30 cellular contexts compared by ENCODE assay signal in genomic region chr20:31956556-31957220, GRCh38. TPM values are rescaled to one million over a fixed set of nuclear protein-coding genes. Genes with fewer than 3 reads are reported as not detected.
"Had no signal": no experiment of that assay in that cellular context is flagged by ENCODE, and none has a peak within 500 bp of the region (broad histone marks: within the 10 kb centered on the region; RNA-seq: fewer than 3 reads in every experiment).

No MANE protein-coding gene starts in this region.

- H2AFZ ChIP-seq: hepatocyte had no signal

- H3K4me1 Mint-ChIP-seq: activated T-helper 17 cell treated with anti-CD3 and anti-CD28 coated beads, Interleukin-2, amount 50 U/mL, for 72 hours had no signal

- H3K9me3 ChIP-seq: lower lobe of right lung, mucosa of descending colon, sigmoid colon, thoracic aorta, vagina had no signal

- H3K4me1 ChIP-seq: lower lobe of right lung, sigmoid colon, vagina had no signal

- H3K36me3 ChIP-seq: lower lobe of right lung, sigmoid colon, thoracic aorta, vagina had no signal

- DNase-seq: activated B cell treated with CpG ODN at 0.5 μM for 24 hours; activated CD4-positive, alpha-beta T cell treated with anti-CD3 and anti-CD28 coated beads for 36 hours; activated CD4-positive, alpha-beta T cell treated with anti-CD3 and anti-CD28 coated beads, Interleukin-2, amount 50 U/mL, for 4 hours; activated CD8-positive, alpha-beta memory T cell treated with anti-CD3 and anti-CD28 coated beads for 24 hours; activated CD8-positive, alpha-beta memory T cell treated with anti-CD3 and anti-CD28 coated beads, Interleukin-2, amount 50 U/mL, for 4 hours; activated T-cell treated with anti-CD3 and anti-CD28 coated beads, Interleukin-2, amount 50 U/mL, for 24 hours; aorta; effector CD8-positive, alpha-beta T cell; foreskin melanocyte; immature natural killer cell; lower lobe of right lung; mesendoderm; mucosa of descending colon; occipital lobe; posterior cingulate gyrus; sigmoid colon; stimulated activated CD4-positive, alpha-beta T cell treated with anti-CD3 and anti-CD28 coated beads, Interleukin-15, amount 100 ng/mL, for 24 hours; stimulated activated naive CD4-positive, alpha-beta T cell had no signal

- H3K36me3 Mint-ChIP-seq: brain, immature natural killer cell, type B pancreatic cell had no signal

- H3K4me2 ChIP-seq: hepatocyte, smooth muscle cell had no signal

- H3K9me3 Mint-ChIP-seq: activated B cell treated with CpG ODN at 0.5 μM for 24 hours; activated naive CD4-positive, alpha-beta T cell treated with anti-CD3 and anti-CD28 coated beads, Interleukin-2, amount 50 U/mL, for 72 hours; activated T-cell treated with anti-CD3 and anti-CD28 coated beads, Interleukin-2, amount 50 U/mL, for 24 hours; activated T-helper 17 cell treated with anti-CD3 and anti-CD28 coated beads, Interleukin-2, amount 50 U/mL, for 72 hours; immature natural killer cell; type B pancreatic cell had no signal

- H3K4me3 Mint-ChIP-seq: activated B cell treated with CpG ODN at 0.5 μM for 24 hours; activated CD4-positive, alpha-beta T cell treated with anti-CD3 and anti-CD28 coated beads for 36 hours; activated T-cell treated with anti-CD3 and anti-CD28 coated beads, Interleukin-2, amount 50 U/mL, for 24 hours; activated T-helper 17 cell treated with anti-CD3 and anti-CD28 coated beads, Interleukin-2, amount 50 U/mL, for 72 hours; brain; immature natural killer cell; type B pancreatic cell had no signal

- ATAC-seq: activated CD4-positive, alpha-beta T cell treated with anti-CD3 and anti-CD28 coated beads for 36 hours; activated naive CD4-positive, alpha-beta T cell treated with anti-CD3 and anti-CD28 coated beads, Interleukin-2, amount 50 U/mL, for 72 hours; activated T-helper 17 cell treated with anti-CD3 and anti-CD28 coated beads, Interleukin-2, amount 50 U/mL, for 72 hours; left lobe of liver; lower lobe of right lung; mucosa of descending colon had no signal

- H3K27ac Mint-ChIP-seq: activated B cell treated with CpG ODN at 0.5 μM for 24 hours; activated CD4-positive, alpha-beta T cell treated with anti-CD3 and anti-CD28 coated beads for 36 hours; activated naive CD4-positive, alpha-beta T cell treated with anti-CD3 and anti-CD28 coated beads, Interleukin-2, amount 50 U/mL, for 72 hours; activated T-cell treated with anti-CD3 and anti-CD28 coated beads, Interleukin-2, amount 50 U/mL, for 24 hours; activated T-helper 17 cell treated with anti-CD3 and anti-CD28 coated beads, Interleukin-2, amount 50 U/mL, for 72 hours; immature natural killer cell; type B pancreatic cell had no signal

- H3K27me3 ChIP-seq: vagina had no signal

- H3K27ac ChIP-seq: hepatocyte, lower lobe of right lung, sigmoid colon, thoracic aorta, vagina had no signal

- H3K4me3 ChIP-seq: hepatocyte, lower lobe of right lung, mucosa of descending colon, sigmoid colon, smooth muscle cell, thoracic aorta, vagina had no signal

RNA-seq across cellular contexts. Expression of gene XKR7, which starts 11.3 kb away (rescaled TPM):
- total RNA-seq: aorta, cardiac septum, left lobe of liver, smooth muscle cell, thoracic aorta, vagina had no signal
- polyA plus RNA-seq: hepatocyte, immature natural killer cell, smooth muscle cell had no signal

RNA-seq across cellular contexts. Expression of gene CCM2L, which starts 53.5 kb away (rescaled TPM):
- total RNA-seq: activated CD4-positive, alpha-beta T cell treated with anti-CD3 and anti-CD28 coated beads for 36 hours; activated naive CD4-positive, alpha-beta T cell treated with anti-CD3 and anti-CD28 coated beads, Interleukin-2, amount 50 U/mL, for 72 hours; activated T-helper 17 cell treated with anti-CD3 and anti-CD28 coated beads, Interleukin-2, amount 50 U/mL, for 72 hours; chondrocyte; kidney epithelial cell; smooth muscle cell had no signal
- polyA plus RNA-seq: immature natural killer cell had no signal
